Comparison of ENCODE assay signal across 20 cellular contexts in the genomic region with DNA sequence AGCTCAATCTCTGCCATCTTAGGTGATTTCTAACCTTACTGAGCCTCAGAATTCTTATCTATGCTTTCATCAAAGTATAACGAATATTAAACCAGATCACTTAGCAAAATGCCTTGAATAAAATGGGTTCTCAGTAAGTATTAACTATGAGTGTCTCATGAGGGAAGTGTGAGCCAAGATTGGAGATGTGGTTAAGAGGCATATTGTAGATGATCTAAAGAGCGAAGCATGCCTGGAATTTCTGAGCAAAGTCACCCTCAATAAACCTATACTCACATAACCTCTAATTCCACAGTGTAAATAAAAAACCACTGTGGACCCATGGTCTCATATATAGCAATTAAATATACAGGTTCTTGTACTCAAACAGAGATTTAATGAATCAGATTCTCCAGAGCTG.
A peak's percentile ranks its signal among the peaks of the same experiment; 100 is the strongest.
DNase-seq lines count a peak whose midpoint lies in the region.
"Had no signal": no experiment of that assay in that cellular context is flagged by ENCODE, and none has a peak within 500 bp of the region (broad histone marks: within the 10 kb centered on the region; RNA-seq: fewer than 3 reads in every experiment).

No MANE protein-coding gene starts in this region.

- DNase-seq in SIG-M5 treated with dmso at 0.1 percent for 504 hours (lab: John Stamatoyannopoulos, UW; ENCODE audit: unreplicated experiment): peak; percentile 4
- DNase-seq in SIG-M5 (lab: John Stamatoyannopoulos, UW): no peak
- DNase-seq in T1000 (lab: John Stamatoyannopoulos, UW): peak; percentile 6
- DNase-seq in iris pigment epithelial cell (ENCODE audit: low read depth): peak; percentile 34
- DNase-seq in DMS53 (lab: John Stamatoyannopoulos, UW): no peak
- DNase-seq in CD1c-positive myeloid dendritic cell (ENCODE audit: extremely low spot score): no peak
- no peak for DNase-seq in NCI-H2107 (lab: John Stamatoyannopoulos, UW)
- DNase-seq in inferior parietal cortex (ENCODE audit: extremely low spot score): no peak
- DNase-seq: activated CD8-positive, alpha-beta T cell treated with anti-CD3 and anti-CD28 coated beads for 36 hours; activated T-cell treated with anti-CD3 and anti-CD28 coated beads, Interleukin-2, amount 50 U/mL, for 48 hours; body of pancreas; foreskin fibroblast; HCEC 1CT; hypothalamus; left cardiac atrium; NCI-H1092; NCI-H2081 treated with DMSO at 0.1 percent for 48 hours; nephron progenitor cell; small intestine; stimulated activated CD4-positive, alpha-beta T cell treated with anti-CD3 and anti-CD28 coated beads, Interleukin-4, amount 100 ng/mL, for 24 hours had no signal

Comparison
In these comparisons a context has a peak if more than half of its experiments do, and no peak if none do; other contexts are left out.
1. DNase-seq: peak in SIG-M5 treated with dmso at 0.1 percent for 504 hours (single experiment), T1000 (single experiment) and iris pigment epithelial cell (single experiment); none in SIG-M5 (single experiment), DMS53 (single experiment), CD1c-positive myeloid dendritic cell (single experiment), NCI-H2107 (single experiment) and inferior parietal cortex (single experiment).